ENCODE assay signal across 1 cellular context in the genomic region with DNA sequence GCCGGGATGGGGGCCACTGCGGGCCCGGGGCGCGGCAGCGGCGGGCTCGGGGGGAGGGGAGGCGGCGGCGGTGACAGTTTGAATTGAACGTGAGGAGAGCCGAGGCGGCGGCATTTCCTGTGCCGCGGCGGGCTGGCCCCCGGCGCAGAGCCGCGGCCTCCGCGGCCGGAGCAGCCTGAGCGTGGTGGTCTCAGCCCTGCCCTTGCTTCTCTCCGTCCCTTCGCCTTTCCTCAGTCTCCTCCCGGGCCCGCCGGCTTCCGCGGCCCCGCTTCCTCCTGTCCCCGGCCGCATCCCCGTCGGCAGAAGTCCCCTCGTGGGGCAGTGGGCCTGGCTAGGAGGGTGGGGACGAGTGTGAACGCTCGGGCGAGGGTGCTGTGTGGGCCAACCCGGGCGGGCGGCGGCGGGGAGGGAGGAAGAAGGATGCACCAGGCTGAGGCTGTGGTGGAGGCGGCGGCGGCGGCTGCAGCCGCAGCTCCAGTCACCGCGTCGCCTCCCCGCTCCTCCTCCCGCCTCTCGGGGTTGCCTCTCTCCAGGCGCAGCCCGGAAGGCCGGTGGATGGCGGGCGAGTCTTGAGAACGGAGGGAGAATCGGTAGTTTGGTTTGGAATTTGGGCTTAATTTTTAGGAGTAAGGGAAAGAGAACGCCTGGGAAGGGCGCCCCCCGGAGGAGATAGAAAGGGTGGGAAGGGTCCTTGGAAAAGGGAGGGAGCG.
TF ChIP-seq lines count a peak whose summit lies in the region.

No MANE protein-coding gene starts in this region.

TF ChIP-seq in GM23338, 12 proteins besides CTCF, POLR2A, EP300 and RAD21 (continued from another document):
- TF ChIP-seq, protein P1, sequence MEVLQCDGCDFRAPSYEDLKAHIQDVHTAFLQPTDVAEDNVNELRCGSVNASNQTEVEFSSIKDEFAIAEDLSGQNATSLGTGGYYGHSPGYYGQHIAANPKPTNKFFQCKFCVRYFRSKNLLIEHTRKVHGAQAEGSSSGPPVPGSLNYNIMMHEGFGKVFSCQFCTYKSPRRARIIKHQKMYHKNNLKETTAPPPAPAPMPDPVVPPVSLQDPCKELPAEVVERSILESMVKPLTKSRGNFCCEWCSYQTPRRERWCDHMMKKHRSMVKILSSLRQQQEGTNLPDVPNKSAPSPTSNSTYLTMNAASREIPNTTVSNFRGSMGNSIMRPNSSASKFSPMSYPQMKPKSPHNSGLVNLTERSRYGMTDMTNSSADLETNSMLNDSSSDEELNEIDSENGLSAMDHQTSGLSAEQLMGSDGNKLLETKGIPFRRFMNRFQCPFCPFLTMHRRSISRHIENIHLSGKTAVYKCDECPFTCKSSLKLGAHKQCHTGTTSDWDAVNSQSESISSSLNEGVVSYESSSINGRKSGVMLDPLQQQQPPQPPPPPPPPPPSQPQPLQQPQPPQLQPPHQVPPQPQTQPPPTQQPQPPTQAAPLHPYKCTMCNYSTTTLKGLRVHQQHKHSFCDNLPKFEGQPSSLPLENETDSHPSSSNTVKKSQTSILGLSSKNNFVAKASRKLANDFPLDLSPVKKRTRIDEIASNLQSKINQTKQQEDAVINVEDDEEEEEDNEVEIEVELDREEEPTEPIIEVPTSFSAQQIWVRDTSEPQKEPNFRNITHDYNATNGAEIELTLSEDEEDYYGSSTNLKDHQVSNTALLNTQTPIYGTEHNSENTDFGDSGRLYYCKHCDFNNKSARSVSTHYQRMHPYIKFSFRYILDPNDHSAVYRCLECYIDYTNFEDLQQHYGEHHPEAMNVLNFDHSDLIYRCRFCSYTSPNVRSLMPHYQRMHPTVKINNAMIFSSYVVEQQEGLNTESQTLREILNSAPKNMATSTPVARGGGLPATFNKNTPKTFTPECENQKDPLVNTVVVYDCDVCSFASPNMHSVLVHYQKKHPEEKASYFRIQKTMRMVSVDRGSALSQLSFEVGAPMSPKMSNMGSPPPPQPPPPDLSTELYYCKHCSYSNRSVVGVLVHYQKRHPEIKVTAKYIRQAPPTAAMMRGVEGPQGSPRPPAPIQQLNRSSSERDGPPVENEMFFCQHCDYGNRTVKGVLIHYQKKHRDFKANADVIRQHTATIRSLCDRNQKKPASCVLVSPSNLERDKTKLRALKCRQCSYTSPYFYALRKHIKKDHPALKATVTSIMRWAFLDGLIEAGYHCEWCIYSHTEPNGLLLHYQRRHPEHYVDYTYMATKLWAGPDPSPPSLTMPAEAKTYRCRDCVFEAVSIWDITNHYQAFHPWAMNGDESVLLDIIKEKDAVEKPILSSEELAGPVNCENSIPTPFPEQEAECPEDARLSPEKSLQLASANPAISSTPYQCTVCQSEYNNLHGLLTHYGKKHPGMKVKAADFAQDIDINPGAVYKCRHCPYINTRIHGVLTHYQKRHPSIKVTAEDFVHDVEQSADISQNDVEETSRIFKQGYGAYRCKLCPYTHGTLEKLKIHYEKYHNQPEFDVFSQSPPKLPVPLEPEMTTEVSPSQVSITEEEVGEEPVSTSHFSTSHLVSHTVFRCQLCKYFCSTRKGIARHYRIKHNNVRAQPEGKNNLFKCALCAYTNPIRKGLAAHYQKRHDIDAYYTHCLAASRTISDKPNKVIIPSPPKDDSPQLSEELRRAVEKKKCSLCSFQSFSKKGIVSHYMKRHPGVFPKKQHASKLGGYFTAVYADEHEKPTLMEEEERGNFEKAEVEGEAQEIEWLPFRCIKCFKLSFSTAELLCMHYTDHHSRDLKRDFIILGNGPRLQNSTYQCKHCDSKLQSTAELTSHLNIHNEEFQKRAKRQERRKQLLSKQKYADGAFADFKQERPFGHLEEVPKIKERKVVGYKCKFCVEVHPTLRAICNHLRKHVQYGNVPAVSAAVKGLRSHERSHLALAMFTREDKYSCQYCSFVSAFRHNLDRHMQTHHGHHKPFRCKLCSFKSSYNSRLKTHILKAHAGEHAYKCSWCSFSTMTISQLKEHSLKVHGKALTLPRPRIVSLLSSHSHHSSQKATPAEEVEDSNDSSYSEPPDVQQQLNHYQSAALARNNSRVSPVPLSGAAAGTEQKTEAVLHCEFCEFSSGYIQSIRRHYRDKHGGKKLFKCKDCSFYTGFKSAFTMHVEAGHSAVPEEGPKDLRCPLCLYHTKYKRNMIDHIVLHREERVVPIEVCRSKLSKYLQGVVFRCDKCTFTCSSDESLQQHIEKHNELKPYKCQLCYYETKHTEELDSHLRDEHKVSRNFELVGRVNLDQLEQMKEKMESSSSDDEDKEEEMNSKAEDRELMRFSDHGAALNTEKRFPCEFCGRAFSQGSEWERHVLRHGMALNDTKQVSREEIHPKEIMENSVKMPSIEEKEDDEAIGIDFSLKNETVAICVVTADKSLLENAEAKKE (CRISPR knock-in tag; IDR thresholded peaks at IDR 0.05), result no peak
- TF ChIP-seq ZNF114 (CRISPR knock-in tag; IDR thresholded peaks at IDR 0.05) (no peak), JUNB (IDR thresholded peaks at IDR 0.05; ENCODE audit: unreplicated experiment) (no peak), CREB1 (CRISPR knock-in tag; IDR thresholded peaks at IDR 0.05; ENCODE audit: low read depth) (no peak), EZH2phosphoT487 (IDR thresholded peaks at IDR 0.05; ENCODE audit: unreplicated experiment) (no peak), NANOG (IDR thresholded peaks at IDR 0.05; ENCODE audit: borderline replicate concordance) (no peak), EZH2 (IDR thresholded peaks at IDR 0.05; ENCODE audit: low read depth, unreplicated experiment) (no peak)
- TF ChIP-seq, protein P2, sequence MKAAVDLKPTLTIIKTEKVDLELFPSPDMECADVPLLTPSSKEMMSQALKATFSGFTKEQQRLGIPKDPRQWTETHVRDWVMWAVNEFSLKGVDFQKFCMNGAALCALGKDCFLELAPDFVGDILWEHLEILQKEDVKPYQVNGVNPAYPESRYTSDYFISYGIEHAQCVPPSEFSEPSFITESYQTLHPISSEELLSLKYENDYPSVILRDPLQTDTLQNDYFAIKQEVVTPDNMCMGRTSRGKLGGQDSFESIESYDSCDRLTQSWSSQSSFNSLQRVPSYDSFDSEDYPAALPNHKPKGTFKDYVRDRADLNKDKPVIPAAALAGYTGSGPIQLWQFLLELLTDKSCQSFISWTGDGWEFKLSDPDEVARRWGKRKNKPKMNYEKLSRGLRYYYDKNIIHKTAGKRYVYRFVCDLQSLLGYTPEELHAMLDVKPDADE (IDR thresholded peaks at IDR 0.05), result no peak
- TF ChIP-seq, protein P3, sequence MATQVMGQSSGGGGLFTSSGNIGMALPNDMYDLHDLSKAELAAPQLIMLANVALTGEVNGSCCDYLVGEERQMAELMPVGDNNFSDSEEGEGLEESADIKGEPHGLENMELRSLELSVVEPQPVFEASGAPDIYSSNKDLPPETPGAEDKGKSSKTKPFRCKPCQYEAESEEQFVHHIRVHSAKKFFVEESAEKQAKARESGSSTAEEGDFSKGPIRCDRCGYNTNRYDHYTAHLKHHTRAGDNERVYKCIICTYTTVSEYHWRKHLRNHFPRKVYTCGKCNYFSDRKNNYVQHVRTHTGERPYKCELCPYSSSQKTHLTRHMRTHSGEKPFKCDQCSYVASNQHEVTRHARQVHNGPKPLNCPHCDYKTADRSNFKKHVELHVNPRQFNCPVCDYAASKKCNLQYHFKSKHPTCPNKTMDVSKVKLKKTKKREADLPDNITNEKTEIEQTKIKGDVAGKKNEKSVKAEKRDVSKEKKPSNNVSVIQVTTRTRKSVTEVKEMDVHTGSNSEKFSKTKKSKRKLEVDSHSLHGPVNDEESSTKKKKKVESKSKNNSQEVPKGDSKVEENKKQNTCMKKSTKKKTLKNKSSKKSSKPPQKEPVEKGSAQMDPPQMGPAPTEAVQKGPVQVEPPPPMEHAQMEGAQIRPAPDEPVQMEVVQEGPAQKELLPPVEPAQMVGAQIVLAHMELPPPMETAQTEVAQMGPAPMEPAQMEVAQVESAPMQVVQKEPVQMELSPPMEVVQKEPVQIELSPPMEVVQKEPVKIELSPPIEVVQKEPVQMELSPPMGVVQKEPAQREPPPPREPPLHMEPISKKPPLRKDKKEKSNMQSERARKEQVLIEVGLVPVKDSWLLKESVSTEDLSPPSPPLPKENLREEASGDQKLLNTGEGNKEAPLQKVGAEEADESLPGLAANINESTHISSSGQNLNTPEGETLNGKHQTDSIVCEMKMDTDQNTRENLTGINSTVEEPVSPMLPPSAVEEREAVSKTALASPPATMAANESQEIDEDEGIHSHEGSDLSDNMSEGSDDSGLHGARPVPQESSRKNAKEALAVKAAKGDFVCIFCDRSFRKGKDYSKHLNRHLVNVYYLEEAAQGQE (IDR thresholded peaks at IDR 0.05; ENCODE audit: unreplicated experiment), result no peak
